ENCODE assay signal across 33 cellular contexts in the genomic region with DNA sequence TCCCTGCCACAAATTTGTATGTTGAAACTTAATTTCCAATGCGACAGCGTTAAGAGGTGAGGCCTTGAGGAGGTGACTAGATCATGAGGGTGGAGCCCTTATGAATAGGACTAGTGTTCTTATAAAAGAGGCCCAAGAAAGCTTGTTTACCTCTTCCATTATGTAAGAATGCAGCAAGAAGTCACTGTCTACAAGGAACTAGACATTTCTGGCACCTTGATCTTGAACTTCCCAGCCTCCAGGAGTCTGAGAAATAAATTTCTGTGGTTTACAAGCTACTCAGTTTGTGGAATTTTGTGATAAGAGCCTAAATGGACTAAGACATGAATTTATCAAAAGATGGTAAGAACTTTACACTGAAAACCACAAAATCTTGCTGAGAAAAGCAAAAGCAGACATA.
DNase-seq lines count a peak whose midpoint lies in the region; ATAC-seq, FAIRE-seq and TF ChIP-seq lines count a peak whose summit lies in the region.
"Had no signal": no experiment of that assay in that cellular context is flagged by ENCODE, and none has a peak within 500 bp of the region (broad histone marks: within the 10 kb centered on the region; RNA-seq: fewer than 3 reads in every experiment).

No MANE protein-coding gene starts in this region.

- no peak overlapping the region for H3K9ac ChIP-seq in H1 (replicated peaks in 1 of 4; ENCODE audit: extremely low read depth in 1 of 4, low read depth in 3 of 4, low read length in 3 of 4)
- H3K9ac ChIP-seq in mesenchymal stem cell (ENCODE audit: low read length): no peak overlapping the region

- H3K14ac ChIP-seq in H1 (ENCODE audit: insufficient read length): no peak overlapping the region
- H3K14ac ChIP-seq in mesenchymal stem cell (ENCODE audit: low read length in 2 of 2): no peak overlapping the region

- H3K4me2 ChIP-seq in GM23338 (no peak overlapping the region), H1 (ENCODE audit: insufficient read depth in 1 of 2, low read depth in 2 of 2, low read length in 2 of 2) (no peak overlapping the region), mesenchymal stem cell (ENCODE audit: low read length, poor library complexity, severe bottlenecking) (no peak overlapping the region)

- no peak for TF ChIP-seq RAD21 in H1 (IDR thresholded peaks at IDR 0.05 in 1 of 2, conservative IDR thresholded peaks at IDR 0.05 in 1 of 2; ENCODE audit: low read depth in 2 of 2, low read length in 2 of 2)

- H2AFZ ChIP-seq in GM23338 (peak overlapping the region; percentile 69; the same call in 1 of the 2 replicates), H1 (ENCODE audit: low read length) (0 out of 2 replicates have a peak overlapping the region, but pooled peaks have one; percentile 40), mesenchymal stem cell (ENCODE audit: low read depth, low read length) (no peak overlapping the region)

- no peak overlapping the region for H3K27ac ChIP-seq in GM23338 (ENCODE audit: low read depth)
- no peak overlapping the region for H3K27ac ChIP-seq in H1 (ENCODE audit: low read depth, low read length)
- H3K27ac ChIP-seq in mesenchymal stem cell (ENCODE audit: low read length, poor library complexity, severe bottlenecking): no peak overlapping the region
- H3K27ac ChIP-seq: adrenal gland, sigmoid colon had no signal

- H3K79me2 ChIP-seq in GM23338 (replicated peaks; ENCODE audit: insufficient read depth) (no peaks in the 10 kb centered on the region), H1 (ENCODE audit: control insufficient read depth in 1 of 2, insufficient read depth in 2 of 2, low read length in 2 of 2) (no peaks in the 10 kb centered on the region)

- no peaks in the 10 kb centered on the region for H3K9me2 ChIP-seq in GM23338 (ENCODE audit: insufficient read depth)

- H3K9me3 ChIP-seq in H1 (ENCODE audit: insufficient read depth in 2 of 2, low read depth in 1 of 2, low read length in 1 of 2): no peaks in the 10 kb centered on the region
- H3K9me3 ChIP-seq in mesenchymal stem cell (ENCODE audit: control insufficient read depth, low read length): no peaks in the 10 kb centered on the region
- H3K9me3 ChIP-seq: adrenal gland, sigmoid colon had no signal

- in situ Hi-C loops in SK-MEL-5 (cut with HindIII; ENCODE audit: low pct_unique_long_range_greater_than_20kb, low sequenced_read_pairs): no loop called here
- in situ Hi-C loops in GM13976 (cut with MboI; ENCODE audit: low sequenced_read_pairs, unreplicated experiment): no loop called here

- 96% methylated on average over 2 of the region's 2 CpGs; no CpG with 5 or more reads in 1 of the 2 experiments for WGBS in H1 (ENCODE audit: extremely low coverage in 1 of 2, insufficient coverage in 1 of 2, insufficient read length in 1 of 2, insufficient replicate concordance in 2 of 2, low coverage in 1 of 2, low lambda C conversion rate in 2 of 2, missing lambda C conversion rate in 1 of 2), 2 experiments
- WGBS in mesenchymal stem cell: 100% methylated on average over 2 of the region's 2 CpGs

- TF ChIP-seq EP300 in H1 (IDR thresholded peaks at IDR 0.05; ENCODE audit: borderline replicate concordance in 1 of 2, low read depth in 2 of 2, low read length in 2 of 2): no peak

- no peaks in the 10 kb centered on the region for H3K23me2 ChIP-seq in H1 (ENCODE audit: low read depth, low read length)

- H4K20me1 ChIP-seq in GM23338 (replicated peaks; ENCODE audit: insufficient read depth): no peaks in the 10 kb centered on the region
- no peaks in the 10 kb centered on the region for H4K20me1 ChIP-seq in H1 (replicated peaks in 1 of 2; ENCODE audit: control insufficient read depth in 1 of 2, insufficient read depth in 2 of 2, low read length in 2 of 2)

- H4K5ac ChIP-seq in H1 (ENCODE audit: insufficient read length, low read depth, low read length): no peak overlapping the region

- H3K4ac ChIP-seq in H1 (replicated peaks; ENCODE audit: insufficient read length, low read depth, low read length) (no peak overlapping the region), mesenchymal stem cell (ENCODE audit: low read depth in 1 of 2, low read length in 2 of 2) (no peak overlapping the region)

- H3K18ac ChIP-seq in H1 (ENCODE audit: extremely low read depth, low read length) (no peak overlapping the region), mesenchymal stem cell (ENCODE audit: low read depth in 1 of 2, low read length in 2 of 2) (no peak overlapping the region)

- H3K79me1 ChIP-seq in H1 (ENCODE audit: low read depth, low read length) (no peaks in the 10 kb centered on the region), mesenchymal stem cell (replicated peaks; ENCODE audit: low read length, poor library complexity, severe bottlenecking) (no peaks in the 10 kb centered on the region)

- TF ChIP-seq POLR2A in H1 (IDR thresholded peaks at IDR 0.05; ENCODE audit: control extremely low read depth in 1 of 2, low read depth in 2 of 2, low read length in 2 of 2): no peak

- no peak overlapping the region for H3K4me3 ChIP-seq in GM23338
- no peak overlapping the region for H3K4me3 ChIP-seq in H1 (ENCODE audit: extremely low read depth in 1 of 4, insufficient read depth in 2 of 4, low read depth in 3 of 4, low read length in 4 of 4)
- H3K4me3 ChIP-seq in mesenchymal stem cell (ENCODE audit: insufficient read depth in 1 of 2, low read depth in 1 of 2, low read length in 2 of 2): no peak overlapping the region
- H3K4me3 ChIP-seq: adrenal gland, sigmoid colon had no signal

- DNase-seq in GM23338 (ENCODE audit: low spot score): no peak
- DNase-seq in SK-MEL-5 (ENCODE audit: low read depth, low spot score): peak; percentile 65
- DNase-seq in H1 (ENCODE audit: low read depth in 1 of 2, low spot score in 2 of 2): no peak
- DNase-seq in mesenchymal stem cell: peak; percentile 18
- no peak for DNase-seq in GM13976 (ENCODE audit: low spot score)
- no peak for DNase-seq in mucosa of gallbladder (ENCODE audit: low spot score)
- DNase-seq in nephron progenitor cell: no peak
- DNase-seq in DMS53 treated with DMSO at 0.1 percent for 48 hours (lab: John Stamatoyannopoulos, UW; ENCODE audit: unreplicated experiment): no peak
- DNase-seq: ACHN; activated CD4-positive, alpha-beta memory T cell treated with anti-CD3 and anti-CD28 coated beads for 36 hours; activated CD4-positive, alpha-beta T cell treated with anti-CD3 and anti-CD28 coated beads for 1 hour; activated CD8-positive, alpha-beta memory T cell treated with anti-CD3 and anti-CD28 coated beads, Interleukin-2, amount 50 U/mL, for 4 hours; activated naive CD4-positive, alpha-beta T cell treated with anti-CD3 and anti-CD28 coated beads for 36 hours; adrenal gland; CD8-positive, alpha-beta memory T cell; DMS153; naive thymus-derived CD4-positive, alpha-beta T cell; NCI-H1092; NCI-H1694 treated with DMSO at 0.1 percent for 48 hours; NCI-H2171; NCI-H510A treated with DMSO at 0.1 percent for 48 hours; nucleus accumbens; PC-3; sigmoid colon; stimulated activated CD4-positive, alpha-beta T cell treated with anti-CD3 and anti-CD28 coated beads, Interleukin-4, amount 100 ng/mL, for 24 hours; substantia nigra; trophoblast cell had no signal

- CTCF ChIA-PET in H1 (lab: Charles Lee; ENCODE audit: partially characterized antibody): no interaction called here

- POLR2A ChIA-PET in H1 (lab: Charles Lee; ENCODE audit: partially characterized antibody): no interaction called here

- H3F3A ChIP-seq in GM23338 (replicated peaks; ENCODE audit: low read depth): no peaks in the 10 kb centered on the region

- H3K23ac ChIP-seq in H1 (ENCODE audit: insufficient read length): no peak overlapping the region
- H3K23ac ChIP-seq in mesenchymal stem cell (ENCODE audit: low read length in 2 of 2): no peak overlapping the region

- H3K27me3 ChIP-seq in GM23338 (ENCODE audit: insufficient read depth) (no peaks in the 10 kb centered on the region), H1 (replicated peaks in 1 of 4; ENCODE audit: control insufficient read depth in 3 of 4, extremely low read depth in 1 of 4, insufficient read depth in 3 of 4, low read length in 3 of 4) (no peaks in the 10 kb centered on the region), mesenchymal stem cell (ENCODE audit: control insufficient read depth in 1 of 2, insufficient read depth in 1 of 2, low read length in 2 of 2) (no peaks in the 10 kb centered on the region)
- H3K27me3 ChIP-seq: adrenal gland, sigmoid colon had no signal

- H2AK5ac ChIP-seq in H1 (ENCODE audit: low read depth, low read length): no peak overlapping the region
- no peak overlapping the region for H2AK5ac ChIP-seq in mesenchymal stem cell (ENCODE audit: low read length, severe bottlenecking)

- H3K36me3 ChIP-seq in GM23338 (ENCODE audit: insufficient read depth): no peaks in the 10 kb centered on the region
- H3K36me3 ChIP-seq in H1 (ENCODE audit: control insufficient read depth in 2 of 4, insufficient read depth in 4 of 4, low read length in 3 of 4): no peaks in the 10 kb centered on the region; a peak in 1 of 8 replicates
- no peaks in the 10 kb centered on the region for H3K36me3 ChIP-seq in mesenchymal stem cell (ENCODE audit: control insufficient read depth in 1 of 2, insufficient read depth in 2 of 2, low read depth in 1 of 2, low read length in 2 of 2)
- H3K36me3 ChIP-seq: adrenal gland, sigmoid colon had no signal

- H4K91ac ChIP-seq in H1 (replicated peaks; ENCODE audit: insufficient read length, low read length): no peak overlapping the region
- H4K91ac ChIP-seq in mesenchymal stem cell (ENCODE audit: low read length): no peak overlapping the region

- H3K4me1 ChIP-seq in GM23338 (ENCODE audit: insufficient read depth) (no peaks in the 10 kb centered on the region), H1 (replicated peaks in 1 of 4; ENCODE audit: control insufficient read depth in 3 of 4, insufficient read depth in 4 of 4, low read length in 3 of 4) (no peaks in the 10 kb centered on the region; a peak in 1 of 7 replicates), mesenchymal stem cell (ENCODE audit: control insufficient read depth, insufficient read depth, low read depth, low read length) (peaks cover 4% of the 10 kb centered on the region)
- H3K4me1 ChIP-seq: adrenal gland, sigmoid colon had no signal

- H2BK20ac ChIP-seq in H1 (ENCODE audit: low read length): no peak overlapping the region

- H2BK15ac ChIP-seq in H1 (ENCODE audit: low read length) (no peak overlapping the region), mesenchymal stem cell (ENCODE audit: low read depth, poor library complexity, severe bottlenecking) (no peak overlapping the region)

- no peak overlapping the region for H4K8ac ChIP-seq in H1 (ENCODE audit: extremely low read depth, insufficient read depth, low read length)
- no peak overlapping the region for H4K8ac ChIP-seq in mesenchymal stem cell (ENCODE audit: low read length)

- H3K36me3 Mint-ChIP-seq in GM23338 (ENCODE audit: low read depth): no peaks in the 10 kb centered on the region
- H3K36me3 Mint-ChIP-seq in nephron progenitor cell (ENCODE audit: low read depth): no peaks in the 10 kb centered on the region
- H3K36me3 Mint-ChIP-seq: stimulated activated memory B cell treated with anti-CD40 and anti-IgM and Interleukin-4, amounts not matched to agents 10 μg/mL and 1 μg/mL and 100 μg/mL, for 72 hours had no signal

- H2BK12ac ChIP-seq in H1 (ENCODE audit: low read depth, low read length): no peak overlapping the region
- H2BK12ac ChIP-seq in mesenchymal stem cell (ENCODE audit: low read length in 2 of 2): no peak overlapping the region

- no peak overlapping the region for H3K56ac ChIP-seq in H1 (replicated peaks; ENCODE audit: insufficient read length, low read depth, low read length)

- no peak overlapping the region for H2BK5ac ChIP-seq in H1 (ENCODE audit: low read depth, low read length)
- H2BK5ac ChIP-seq in mesenchymal stem cell (ENCODE audit: low read depth, low read length, poor library complexity, severe bottlenecking): no peak overlapping the region

- H3K27ac Mint-ChIP-seq in GM23338 (no peak overlapping the region), nephron progenitor cell (no peak overlapping the region)
- H3K27ac Mint-ChIP-seq: activated CD4-positive, alpha-beta memory T cell treated with anti-CD3 and anti-CD28 coated beads for 36 hours; activated naive CD4-positive, alpha-beta T cell treated with anti-CD3 and anti-CD28 coated beads for 36 hours; CD8-positive, alpha-beta memory T cell; mesothelial cell of epicardium; naive thymus-derived CD4-positive, alpha-beta T cell; stimulated activated memory B cell treated with anti-CD40 and anti-IgM and Interleukin-4, amounts not matched to agents 10 μg/mL and 1 μg/mL and 100 μg/mL, for 72 hours; T-helper 2 cell treated with Interferon-gamma antibody and Interleukin-4, amounts not matched to agents 5 μg/mL and 100 μg/mL, for 36 hours had no signal

- no peak for FAIRE-seq in H1 (lab: Jason Lieb, UNC)
- FAIRE-seq: endothelial cell of umbilical vein, GM12891 had no signal

- H3K4me3 Mint-ChIP-seq in GM23338 (no peak overlapping the region), nephron progenitor cell (no peak overlapping the region)
- H3K4me3 Mint-ChIP-seq: activated CD4-positive, alpha-beta memory T cell treated with anti-CD3 and anti-CD28 coated beads for 36 hours; activated naive CD4-positive, alpha-beta T cell treated with anti-CD3 and anti-CD28 coated beads for 36 hours; CD8-positive, alpha-beta memory T cell; mesothelial cell of epicardium; naive thymus-derived CD4-positive, alpha-beta T cell; stimulated activated memory B cell treated with anti-CD40 and anti-IgM and Interleukin-4, amounts not matched to agents 10 μg/mL and 1 μg/mL and 100 μg/mL, for 72 hours; T-helper 2 cell treated with Interferon-gamma antibody and Interleukin-4, amounts not matched to agents 5 μg/mL and 100 μg/mL, for 36 hours had no signal

- peaks cover 4% of the 10 kb centered on the region; the same call in 2 of the 3 replicates for H3K4me1 Mint-ChIP-seq in GM23338
- no peaks in the 10 kb centered on the region for H3K4me1 Mint-ChIP-seq in nephron progenitor cell
- H3K4me1 Mint-ChIP-seq: CD8-positive, alpha-beta memory T cell; mesothelial cell of epicardium had no signal

- TF ChIP-seq CTCF in GM23338 (conservative IDR thresholded peaks at IDR 0.05; ENCODE audit: low read depth in 2 of 2) (no peak), H1 (IDR thresholded peaks at IDR 0.05; ENCODE audit: control extremely low read depth in 1 of 3, insufficient read depth in 1 of 3, low read depth in 1 of 3, low read length in 3 of 3) (no peak), GM13976 (IDR thresholded peaks at IDR 0.05; ENCODE audit: borderline replicate concordance, control extremely low read depth, extremely low read depth, insufficient read depth, missing control alignments) (no peak), nephron progenitor cell (IDR thresholded peaks at IDR 0.05) (no peak)

- no peak overlapping the region for H2BK120ac ChIP-seq in H1 (replicated peaks; ENCODE audit: low read depth, low read length)
- H2BK120ac ChIP-seq in mesenchymal stem cell (ENCODE audit: low read depth, low read length): no peak overlapping the region

- H3K9me3 Mint-ChIP-seq in GM23338 (no peaks in the 10 kb centered on the region), nephron progenitor cell (peaks cover 8% of the 10 kb centered on the region)
- H3K9me3 Mint-ChIP-seq: activated naive CD4-positive, alpha-beta T cell treated with anti-CD3 and anti-CD28 coated beads for 36 hours; CD8-positive, alpha-beta memory T cell; stimulated activated memory B cell treated with anti-CD40 and anti-IgM and Interleukin-4, amounts not matched to agents 10 μg/mL and 1 μg/mL and 100 μg/mL, for 72 hours; T-helper 2 cell treated with Interferon-gamma antibody and Interleukin-4, amounts not matched to agents 5 μg/mL and 100 μg/mL, for 36 hours had no signal

- ATAC-seq in GM23338: no peak
- ATAC-seq: HCT116; naive thymus-derived CD4-positive, alpha-beta T cell; PC-3; stimulated activated memory B cell treated with anti-CD40 and anti-IgM and Interleukin-4, amounts not matched to agents 10 μg/mL and 1 μg/mL and 100 μg/mL, for 72 hours had no signal

- no peaks in the 10 kb centered on the region for H3K27me3 Mint-ChIP-seq in GM23338 (ENCODE audit: insufficient read depth, low read depth, poor library complexity)
- H3K27me3 Mint-ChIP-seq in nephron progenitor cell (ENCODE audit: low read depth, poor library complexity): no peaks in the 10 kb centered on the region
- H3K27me3 Mint-ChIP-seq: activated CD4-positive, alpha-beta memory T cell treated with anti-CD3 and anti-CD28 coated beads for 36 hours; stimulated activated memory B cell treated with anti-CD40 and anti-IgM and Interleukin-4, amounts not matched to agents 10 μg/mL and 1 μg/mL and 100 μg/mL, for 72 hours had no signal

Comparison
In these comparisons a context has a peak if more than half of its experiments do, and no peak if none do; other contexts are left out.
1. DNase-seq: peak in SK-MEL-5 (single experiment) and mesenchymal stem cell (single experiment); none in GM23338 (single experiment), H1 (0 of 2), GM13976 (single experiment), mucosa of gallbladder (single experiment), nephron progenitor cell (single experiment) and DMS53 treated with DMSO at 0.1 percent for 48 hours (single experiment).